In genomic region chr4:26321326-26322276, GRCh38 we compare ENCODE assay signal across 8 cellular contexts. TPM values are rescaled to one million over a fixed set of nuclear protein-coding genes. Genes with fewer than 3 reads are reported as not detected.
DNase-seq lines count a peak whose midpoint lies in the region; ATAC-seq, FAIRE-seq and TF ChIP-seq lines count a peak whose summit lies in the region.

No MANE protein-coding gene starts in this region.

- peaks cover 34% of the 10 kb centered on the region for H3F3A ChIP-seq in SK-N-SH (replicated peaks; ENCODE audit: insufficient read depth)

- H3K4me1 Mint-ChIP-seq in astrocyte (ENCODE audit: low read depth, unreplicated experiment) = peaks cover 27% of the 10 kb centered on the region

- H2AFZ ChIP-seq in SK-N-SH (ENCODE audit: low read depth) (peak overlapping the region; percentile 75), astrocyte (ENCODE audit: low read depth, low read length) (peak overlapping the region; percentile 48)

- DNase-seq in SK-N-SH (peak; percentile 38), SJCRH30 (peak; percentile 66 to 75), astrocyte (ENCODE audit: low read depth) (peak; percentile 31), islet precursor cell (peak; percentile 68), NCI-H128 (lab: John Stamatoyannopoulos, UW; ENCODE audit: unreplicated experiment) (no peak)
- DNase-seq in stimulated activated CD4-positive, alpha-beta T cell treated with anti-CD3 and anti-CD28 coated beads, Interleukin-1b, Interleukin-23, amount 100 ng/mL, for 4 hours (ENCODE audit: low read depth in 2 of 2) = peak; percentile 23 to 26

- no peaks in the 10 kb centered on the region for H3K27me3 Mint-ChIP-seq in astrocyte (ENCODE audit: low read depth, unreplicated experiment)

- H3K79me2 ChIP-seq in SK-N-SH (ENCODE audit: insufficient read depth) = peaks cover 52% of the 10 kb centered on the region
- H3K79me2 ChIP-seq in astrocyte (ENCODE audit: insufficient read depth, low read length) = peaks cover 53% of the 10 kb centered on the region

- H3K27ac Mint-ChIP-seq in astrocyte (ENCODE audit: unreplicated experiment) = peak overlapping the region; percentile 91

- H3K4me3 ChIP-seq in SK-N-SH (ENCODE audit: low read depth in 2 of 2, low read length in 1 of 2) (peak overlapping the region; percentile 70 to 93), SJCRH30 (peak overlapping the region; percentile 86), astrocyte (ENCODE audit: insufficient read depth, low read depth, low read length) (peak overlapping the region; percentile 88)

- no peak for TF ChIP-seq RAD21 in SK-N-SH (IDR thresholded peaks at IDR 0.05; ENCODE audit: low read length)

- no peak for FAIRE-seq in astrocyte (lab: Jason Lieb, UNC)

- H4K20me1 ChIP-seq in SK-N-SH (ENCODE audit: insufficient read depth) = peaks cover 32% of the 10 kb centered on the region
- peaks cover 39% of the 10 kb centered on the region for H4K20me1 ChIP-seq in astrocyte (ENCODE audit: insufficient read depth, low read length)

- H3K27ac ChIP-seq in SK-N-SH (ENCODE audit: low read depth in 2 of 2, low read length in 1 of 2) = peak overlapping the region; percentile 60 to 98; a peak in 3 of 4 replicates
- peak overlapping the region; percentile 97 for H3K27ac ChIP-seq in SJCRH30
- peak overlapping the region; percentile 98 for H3K27ac ChIP-seq in astrocyte (ENCODE audit: low read depth, low read length)

- peaks cover 12% of the 10 kb centered on the region for H3K9me3 Mint-ChIP-seq in astrocyte (ENCODE audit: unreplicated experiment)

- H3K4me2 ChIP-seq in SK-N-SH (peak overlapping the region; percentile 96), astrocyte (ENCODE audit: low read length) (peak overlapping the region; percentile 96)

- WGBS in SK-N-SH (ENCODE audit: low lambda C conversion rate) = 3% methylated on average over 51 of the region's 58 CpGs

- CTCF ChIA-PET in SK-N-SH (lab: Yijun Ruan, JAX) = interaction anchor here (1.0 to 2.5 kb wide), 2 partner anchors 8 to 89 kb away, joined by 4 to 9 read pairs; no protein-coding TSS in a partner anchor

- H3K9me3 ChIP-seq in SK-N-SH (no peaks in the 10 kb centered on the region), SJCRH30 (replicated peaks) (no peaks in the 10 kb centered on the region), astrocyte (ENCODE audit: insufficient read depth, low read depth, low read length) (no peaks in the 10 kb centered on the region)

- peaks cover 15 to 19% of the 10 kb centered on the region in 2 experiments for H3K4me1 ChIP-seq in SK-N-SH (ENCODE audit: control insufficient read depth in 1 of 2, insufficient read depth in 2 of 2, low read depth in 1 of 2, low read length in 1 of 2)
- peaks cover 20% of the 10 kb centered on the region for H3K4me1 ChIP-seq in SJCRH30
- H3K4me1 ChIP-seq in astrocyte (ENCODE audit: insufficient read depth, low read length) = peaks cover 45% of the 10 kb centered on the region

- no peak for TF ChIP-seq CTCF in SK-N-SH (IDR thresholded peaks at IDR 0.05)
- no peak for TF ChIP-seq CTCF in astrocyte (IDR thresholded peaks at IDR 0.05; ENCODE audit: insufficient read depth, low read depth, low read length)

- no peaks in the 10 kb centered on the region for H3K36me3 ChIP-seq in SK-N-SH (replicated peaks in 1 of 2; ENCODE audit: control insufficient read depth in 1 of 2, insufficient read depth in 2 of 2, low read length in 1 of 2)
- no peaks in the 10 kb centered on the region for H3K36me3 ChIP-seq in SJCRH30
- no peaks in the 10 kb centered on the region for H3K36me3 ChIP-seq in astrocyte (ENCODE audit: insufficient read depth, low read length)

- peak overlapping the region; percentile 96 for H3K4me3 Mint-ChIP-seq in astrocyte (ENCODE audit: unreplicated experiment)

- no peak for TF ChIP-seq EP300 in SK-N-SH (IDR thresholded peaks at IDR 0.05; ENCODE audit: borderline replicate concordance in 1 of 2, low read depth in 1 of 2, low read length in 1 of 2)

- H3K9me2 ChIP-seq in SK-N-SH = no peaks in the 10 kb centered on the region

- POLR2A ChIA-PET in SK-N-SH (lab: Yijun Ruan, JAX) = no interaction called here

- no peak for ATAC-seq in SK-N-SH treated with all-trans-retinoic acid at 6 μM for 48 hours
- ATAC-seq in HG03139 (IDR thresholded peaks at IDR 0.05; ENCODE audit: unreplicated experiment) = no peak

- H3K27me3 ChIP-seq in SK-N-SH (ENCODE audit: insufficient read depth) (no peaks in the 10 kb centered on the region), SJCRH30 (no peaks in the 10 kb centered on the region), astrocyte (ENCODE audit: insufficient read depth, low read length) (no peaks in the 10 kb centered on the region)

- H3K9ac ChIP-seq in SK-N-SH = peak overlapping the region; percentile 83
- peak overlapping the region; percentile 96 for H3K9ac ChIP-seq in astrocyte (ENCODE audit: low read length)

- H3K36me3 Mint-ChIP-seq in astrocyte (ENCODE audit: low read depth, unreplicated experiment) = peaks cover 4% of the 10 kb centered on the region

TF ChIP-seq in SK-N-SH, 30 proteins besides CTCF, POLR2A, EP300 and RAD21:
- TF ChIP-seq FOSL2 (IDR thresholded peaks at IDR 0.05; ENCODE audit: borderline replicate concordance, low read depth) = no peak
- peak; percentile 5 for TF ChIP-seq CHD2 (IDR thresholded peaks at IDR 0.05; ENCODE audit: low read length, partially characterized antibody)
- TF ChIP-seq NFIC (IDR thresholded peaks at IDR 0.05; ENCODE audit: borderline replicate concordance) = no peak

TF ChIP-seq in SK-N-SH treated with all-trans-retinoic acid at 6 μM for 48 hours, 23 proteins besides CTCF, POLR2A, EP300 and RAD21:
- no peak for TF ChIP-seq OSR1 (CRISPR knock-in tag; IDR thresholded peaks at IDR 0.05)
- TF ChIP-seq CSRNP3 (CRISPR knock-in tag; IDR thresholded peaks at IDR 0.05) = no peak
- TF ChIP-seq ZFP30 (CRISPR knock-in tag; IDR thresholded peaks at IDR 0.05) = no peak
- no peak for TF ChIP-seq RARB (CRISPR knock-in tag; IDR thresholded peaks at IDR 0.05)
- TF ChIP-seq ARNTL (CRISPR knock-in tag; IDR thresholded peaks at IDR 0.05; ENCODE audit: borderline replicate concordance, low read depth) = no peak
- TF ChIP-seq CSDC2 (CRISPR knock-in tag; IDR thresholded peaks at IDR 0.05) = no peak
- TF ChIP-seq, protein P1, sequence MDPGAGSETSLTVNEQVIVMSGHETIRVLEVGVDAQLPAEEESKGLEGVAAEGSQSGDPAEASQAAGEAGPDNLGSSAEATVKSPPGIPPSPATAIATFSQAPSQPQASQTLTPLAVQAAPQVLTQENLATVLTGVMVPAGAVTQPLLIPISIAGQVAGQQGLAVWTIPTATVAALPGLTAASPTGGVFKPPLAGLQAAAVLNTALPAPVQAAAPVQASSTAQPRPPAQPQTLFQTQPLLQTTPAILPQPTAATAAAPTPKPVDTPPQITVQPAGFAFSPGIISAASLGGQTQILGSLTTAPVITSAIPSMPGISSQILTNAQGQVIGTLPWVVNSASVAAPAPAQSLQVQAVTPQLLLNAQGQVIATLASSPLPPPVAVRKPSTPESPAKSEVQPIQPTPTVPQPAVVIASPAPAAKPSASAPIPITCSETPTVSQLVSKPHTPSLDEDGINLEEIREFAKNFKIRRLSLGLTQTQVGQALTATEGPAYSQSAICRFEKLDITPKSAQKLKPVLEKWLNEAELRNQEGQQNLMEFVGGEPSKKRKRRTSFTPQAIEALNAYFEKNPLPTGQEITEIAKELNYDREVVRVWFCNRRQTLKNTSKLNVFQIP (CRISPR knock-in tag; IDR thresholded peaks at IDR 0.05; ENCODE audit: borderline replicate concordance, low read depth) = no peak
- TF ChIP-seq ESRRG (CRISPR knock-in tag; IDR thresholded peaks at IDR 0.05) = no peak
- TF ChIP-seq, protein P2, sequence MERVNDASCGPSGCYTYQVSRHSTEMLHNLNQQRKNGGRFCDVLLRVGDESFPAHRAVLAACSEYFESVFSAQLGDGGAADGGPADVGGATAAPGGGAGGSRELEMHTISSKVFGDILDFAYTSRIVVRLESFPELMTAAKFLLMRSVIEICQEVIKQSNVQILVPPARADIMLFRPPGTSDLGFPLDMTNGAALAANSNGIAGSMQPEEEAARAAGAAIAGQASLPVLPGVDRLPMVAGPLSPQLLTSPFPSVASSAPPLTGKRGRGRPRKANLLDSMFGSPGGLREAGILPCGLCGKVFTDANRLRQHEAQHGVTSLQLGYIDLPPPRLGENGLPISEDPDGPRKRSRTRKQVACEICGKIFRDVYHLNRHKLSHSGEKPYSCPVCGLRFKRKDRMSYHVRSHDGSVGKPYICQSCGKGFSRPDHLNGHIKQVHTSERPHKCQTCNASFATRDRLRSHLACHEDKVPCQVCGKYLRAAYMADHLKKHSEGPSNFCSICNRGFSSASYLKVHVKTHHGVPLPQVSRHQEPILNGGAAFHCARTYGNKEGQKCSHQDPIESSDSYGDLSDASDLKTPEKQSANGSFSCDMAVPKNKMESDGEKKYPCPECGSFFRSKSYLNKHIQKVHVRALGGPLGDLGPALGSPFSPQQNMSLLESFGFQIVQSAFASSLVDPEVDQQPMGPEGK (CRISPR knock-in tag; IDR thresholded peaks at IDR 0.05; ENCODE audit: borderline replicate concordance) = no peak
- TF ChIP-seq ZFP3 (CRISPR knock-in tag; IDR thresholded peaks at IDR 0.05) = no peak
- no peak for TF ChIP-seq ZNF8 (CRISPR knock-in tag; IDR thresholded peaks at IDR 0.05)
- TF ChIP-seq ZNF565 (CRISPR knock-in tag; conservative IDR thresholded peaks at IDR 0.05; ENCODE audit: low read depth) = no peak
- no peak for TF ChIP-seq SNAI2 (CRISPR knock-in tag; IDR thresholded peaks at IDR 0.05)
- no peak for TF ChIP-seq ISL1 (CRISPR knock-in tag; IDR thresholded peaks at IDR 0.05)
- no peak for TF ChIP-seq GLIS3 (CRISPR knock-in tag; IDR thresholded peaks at IDR 0.05)

RNA-seq across cellular contexts. Expression of gene RBPJ, which starts 0.8 kb away (rescaled TPM):
- 13.8 and 16.4 TPM in 2 replicates for polyA plus RNA-seq in SK-N-SH (2012; rRNA removed)
- 14.2 and 16.3 TPM in 2 replicates for polyA plus RNA-seq in SK-N-SH (2012; cell fraction: cytosol; rRNA removed)
- polyA plus RNA-seq in SK-N-SH (2012; cell fraction: nucleus; rRNA removed) = 29.8 and 46.5 TPM in 2 replicates
- total RNA-seq in SJCRH30 (2014; rRNA removed; shearing (Covaris generic)) = 90.0 and 115 TPM in 2 replicates
- 96.3 and 96.7 TPM in 2 replicates for total RNA-seq in astrocyte
